Comparison of ENCODE assay signal across 27 cellular contexts in the genomic region with DNA sequence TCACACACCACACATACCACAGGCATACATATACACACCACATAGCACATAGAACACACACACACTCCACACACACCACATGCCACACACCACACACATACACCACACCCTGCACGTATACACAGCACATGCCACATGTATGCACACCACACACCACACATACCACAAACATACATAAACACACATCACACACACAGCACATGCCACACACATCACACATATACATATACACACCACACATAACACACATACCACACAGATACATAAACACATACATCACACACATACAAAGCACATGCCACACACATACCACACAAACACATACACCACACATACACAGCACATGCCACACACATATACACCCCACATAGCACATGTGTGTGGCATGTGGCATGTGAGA.
"Had no signal": no experiment of that assay in that cellular context is flagged by ENCODE, and none has a peak within 500 bp of the region (broad histone marks: within the 10 kb centered on the region; RNA-seq: fewer than 3 reads in every experiment).

No MANE protein-coding gene starts in this region.

- H3K4me3 ChIP-seq: ascending aorta, cardiac muscle cell, Peyer's patch, SJCRH30 had no signal

- H3K27me3 ChIP-seq: ascending aorta, cardiac muscle cell, Peyer's patch, SJCRH30 had no signal

- H3K27ac ChIP-seq: ascending aorta, cardiac muscle cell, Peyer's patch, RWPE1, SJCRH30 had no signal

- DNase-seq: activated CD4-positive, alpha-beta T cell treated with anti-CD3 and anti-CD28 coated beads for 4 hours; activated CD8-positive, alpha-beta memory T cell treated with anti-CD3 and anti-CD28 coated beads, Interleukin-2, amount 10 ng/mL, durations not matched to agents 7 days and 5 days; activated effector memory CD4-positive, alpha-beta T cell treated with Interleukin-2 at 50 U/mL for 16 hours; activated naive CD4-positive, alpha-beta T cell treated with Interleukin-2 at 50 U/mL for 16 hours; activated naive CD8-positive, alpha-beta T cell treated with anti-CD3 and anti-CD28 coated beads, Interleukin-2, amount 50 U/mL, for 24 hours; activated T-cell treated with anti-CD3 and anti-CD28 coated beads, Interleukin-2, amount 50 U/mL, for 24 hours; amniotic stem cell; Karpas-422; MM.1S; NCI-H1105; NCI-H1436; NCI-H1694 treated with DMSO at 0.1 percent for 48 hours; NCI-H2029 treated with DMSO at 0.1 percent for 48 hours; NCI-H345; NCI-H510A treated with DMSO at 0.1 percent for 48 hours; NCI-H69; NK-92 treated with Interleukin-12 subunit alpha and Interleukin-12 subunit beta, amount 100 ng/mL, for 24 hours; Peyer's patch; Right ventricle myocardium superior; SJCRH30; SK-N-SH had no signal

- H3K4me1 ChIP-seq: ascending aorta, SJCRH30 had no signal

- H3K4me2 ChIP-seq: SK-N-SH had no signal

- H3K9me3 ChIP-seq: ascending aorta, Peyer's patch, SJCRH30, SK-N-SH had no signal

- H3K36me3 ChIP-seq: ascending aorta, cardiac muscle cell, Peyer's patch, SJCRH30 had no signal

- H3K4me3 Mint-ChIP-seq: activated CD8-positive, alpha-beta memory T cell treated with anti-CD3 and anti-CD28 coated beads, Interleukin-2, amount 10 ng/mL, durations not matched to agents 7 days and 5 days; activated naive CD8-positive, alpha-beta T cell treated with anti-CD3 and anti-CD28 coated beads, Interleukin-2, amount 50 U/mL, for 24 hours; activated T-cell treated with anti-CD3 and anti-CD28 coated beads, Interleukin-2, amount 50 U/mL, for 24 hours; activated T-helper 1 cell treated with anti-CD3 and anti-CD28 coated beads, Interleukin-12 subunit alpha, Interleukin-12 subunit beta, Interleukin-2, Interleukin-4 antibody, amounts not matched to agents 30 ng/mL and 10 ng/mL and 1 ng/mL, durations not matched to agents 14 hours and 24 hours and 36 hours; brain had no signal

- H3K36me3 Mint-ChIP-seq: activated CD8-positive, alpha-beta memory T cell treated with anti-CD3 and anti-CD28 coated beads, Interleukin-2, amount 10 ng/mL, durations not matched to agents 7 days and 5 days; brain had no signal

- H3K9ac ChIP-seq: SK-N-SH had no signal

- H3K4me1 Mint-ChIP-seq: brain had no signal

- H3K9me3 Mint-ChIP-seq: activated naive CD8-positive, alpha-beta T cell treated with anti-CD3 and anti-CD28 coated beads, Interleukin-2, amount 50 U/mL, for 24 hours; activated T-cell treated with anti-CD3 and anti-CD28 coated beads, Interleukin-2, amount 50 U/mL, for 24 hours; activated T-helper 1 cell treated with anti-CD3 and anti-CD28 coated beads, Interleukin-12 subunit alpha, Interleukin-12 subunit beta, Interleukin-2, Interleukin-4 antibody, amounts not matched to agents 30 ng/mL and 10 ng/mL and 1 ng/mL, durations not matched to agents 14 hours and 24 hours and 36 hours had no signal

- H3K27me3 Mint-ChIP-seq: brain had no signal

- H3K27ac Mint-ChIP-seq: activated CD8-positive, alpha-beta memory T cell treated with anti-CD3 and anti-CD28 coated beads, Interleukin-2, amount 10 ng/mL, durations not matched to agents 7 days and 5 days; activated naive CD4-positive, alpha-beta T cell treated with anti-CD3 and anti-CD28 coated beads, Interleukin-2, amount 50 U/mL, for 72 hours; activated naive CD8-positive, alpha-beta T cell treated with anti-CD3 and anti-CD28 coated beads, Interleukin-2, amount 50 U/mL, for 24 hours; activated T-cell treated with anti-CD3 and anti-CD28 coated beads, Interleukin-2, amount 50 U/mL, for 24 hours; activated T-helper 1 cell treated with anti-CD3 and anti-CD28 coated beads, Interleukin-12 subunit alpha, Interleukin-12 subunit beta, Interleukin-2, Interleukin-4 antibody, amounts not matched to agents 30 ng/mL and 10 ng/mL and 1 ng/mL, durations not matched to agents 14 hours and 24 hours and 36 hours; brain had no signal
